9 cellular contexts compared by ENCODE assay signal in genomic region chr11:121589946-121590537, GRCh38.
DNase-seq lines count a peak whose midpoint lies in the region; ATAC-seq and TF ChIP-seq lines count a peak whose summit lies in the region.
"Had no signal": no experiment of that assay in that cellular context is flagged by ENCODE, and none has a peak within 500 bp of the region (broad histone marks: within the 10 kb centered on the region; RNA-seq: fewer than 3 reads in every experiment).

No MANE protein-coding gene starts in this region.

- TF ChIP-seq CTCF in activated B cell treated with CpG ODN at 0.5 μM for 24 hours (IDR thresholded peaks at IDR 0.05) = no peak
- TF ChIP-seq CTCF in suprapubic skin (IDR thresholded peaks at IDR 0.05) = no peak
- no peak for TF ChIP-seq CTCF in omental fat pad (IDR thresholded peaks at IDR 0.05)

- H3K27ac ChIP-seq in suprapubic skin = no peak overlapping the region

- intact Hi-C loops in activated B cell treated with CpG ODN at 0.5 μM for 24 hours (cut with micrococcal nuclease) = loop anchor here (1.0 to 10.0 kb wide), 11 partner anchors 15 to 1253 kb away; partner anchors contain the start of genes ARHGEF12, SC5D, SORL1 and SORL1-AS1

- CTCF ChIA-PET in activated B cell treated with CpG ODN at 0.5 μM for 24 hours (lab: Charles Lee) = interaction anchor here (0.7 to 5.4 kb wide), 18 partner anchors 13 to 343 kb away, joined by 3 to 71 read pairs (median 6); no protein-coding TSS in a partner anchor

- H3K9me3 Mint-ChIP-seq in activated B cell treated with CpG ODN at 0.5 μM for 24 hours = no peaks in the 10 kb centered on the region

- peaks cover 4% of the 10 kb centered on the region for H3K36me3 ChIP-seq in suprapubic skin

- H3K27me3 ChIP-seq in suprapubic skin = no peaks in the 10 kb centered on the region
- H3K27me3 ChIP-seq: heart left ventricle had no signal

- peaks cover 82% of the 10 kb centered on the region for H3K36me3 Mint-ChIP-seq in activated B cell treated with CpG ODN at 0.5 μM for 24 hours (ENCODE audit: low read depth)

- ATAC-seq in HG03045 (IDR thresholded peaks at IDR 0.05; ENCODE audit: unreplicated experiment) (peak; percentile 79), activated B cell treated with CpG ODN at 0.5 μM for 24 hours (ENCODE audit: low read depth) (peak; percentile 89), omental fat pad (ENCODE audit: low FRiP score) (no peak), esophagus mucosa (no peak)

- peak overlapping the region; percentile 93 for H3K27ac Mint-ChIP-seq in activated B cell treated with CpG ODN at 0.5 μM for 24 hours

- no peaks in the 10 kb centered on the region for H3K9me3 ChIP-seq in suprapubic skin

- peak overlapping the region; percentile 69 for H3K4me3 Mint-ChIP-seq in activated B cell treated with CpG ODN at 0.5 μM for 24 hours

- DNase-seq in stimulated activated CD4-positive, alpha-beta T cell treated with anti-CD3 and anti-CD28 coated beads, Interleukin-15, amount 100 ng/mL, for 24 hours = peak; percentile 51
- DNase-seq in stimulated activated CD4-positive, alpha-beta T cell treated with anti-CD3 and anti-CD28 coated beads, Interleukin-12 subunit alpha, Interleukin-12 subunit beta, amount 100 ng/mL, for 4 hours = no peak
- DNase-seq in activated B cell treated with CpG ODN at 0.5 μM for 24 hours (peak; percentile 45), suprapubic skin (ENCODE audit: low spot score in 2 of 2) (no peak), omental fat pad (ENCODE audit: low spot score) (no peak), KG1 (lab: John Stamatoyannopoulos, UW) (no peak)
- DNase-seq: heart left ventricle had no signal

- WGBS in suprapubic skin = 83% methylated on average over 5 of the region's 5 CpGs

- TF ChIP-seq POLR2A in suprapubic skin (IDR thresholded peaks at IDR 0.05) = no peak

- no peak overlapping the region for H3K4me3 ChIP-seq in suprapubic skin
- H3K4me3 ChIP-seq: heart left ventricle had no signal

- POLR2A ChIA-PET in activated B cell treated with CpG ODN at 0.5 μM for 24 hours (lab: Charles Lee) = interaction anchor here (0.5 to 3.4 kb wide), 10 partner anchors 14 to 298 kb away, joined by 3 to 20 read pairs (median 8); partner anchors contain the start of genes SC5D, SORL1 and SORL1-AS1

- H3K4me1 ChIP-seq in suprapubic skin = peaks cover 4% of the 10 kb centered on the region

- H3K27me3 Mint-ChIP-seq in activated B cell treated with CpG ODN at 0.5 μM for 24 hours = no peaks in the 10 kb centered on the region

- TF ChIP-seq EP300 in suprapubic skin (IDR thresholded peaks at IDR 0.05) = no peak

- peaks cover 36% of the 10 kb centered on the region for H3K4me1 Mint-ChIP-seq in activated B cell treated with CpG ODN at 0.5 μM for 24 hours

Comparison
In these comparisons a context has a peak if more than half of its experiments do, and no peak if none do; other contexts are left out.
1. DNase-seq: peak in stimulated activated CD4-positive, alpha-beta T cell treated with anti-CD3 and anti-CD28 coated beads, Interleukin-15, amount 100 ng/mL, for 24 hours (single experiment) and activated B cell treated with CpG ODN at 0.5 μM for 24 hours (single experiment); none in stimulated activated CD4-positive, alpha-beta T cell treated with anti-CD3 and anti-CD28 coated beads, Interleukin-12 subunit alpha, Interleukin-12 subunit beta, amount 100 ng/mL, for 4 hours (single experiment), suprapubic skin (0 of 2), omental fat pad (single experiment) and KG1 (single experiment).
2. ATAC-seq: peak in HG03045 (single experiment) and activated B cell treated with CpG ODN at 0.5 μM for 24 hours (single experiment); none in omental fat pad (single experiment) and esophagus mucosa (single experiment).